19 cellular contexts compared by ENCODE assay signal in genomic region chr10:64529003-64529350, GRCh38.
DNase-seq lines count a peak whose midpoint lies in the region; ATAC-seq, FAIRE-seq and TF ChIP-seq lines count a peak whose summit lies in the region.
"Had no signal": no experiment of that assay in that cellular context is flagged by ENCODE, and none has a peak within 500 bp of the region (broad histone marks: within the 10 kb centered on the region; RNA-seq: fewer than 3 reads in every experiment).

No MANE protein-coding gene starts in this region.

- H3K4me2 ChIP-seq in GM23338 (no peak overlapping the region), K562 (ENCODE audit: insufficient read depth, low read length) (no peak overlapping the region)

- no peaks in the 10 kb centered on the region for H3K9me2 ChIP-seq in GM23338 (ENCODE audit: insufficient read depth)

- POLR2A ChIA-PET in K562 (lab: Yijun Ruan, JAX) = interaction anchor here (1.0 kb wide), 2 partner anchors 9 to 11 kb away, joined by 3 read pairs; no protein-coding TSS in a partner anchor

- peak; percentile 40 for DNase-seq in CMK (ENCODE audit: low read depth)
- DNase-seq in GM23338 (ENCODE audit: low spot score) = no peak
- DNase-seq in SK-N-DZ (ENCODE audit: low spot score) = peak; percentile 62
- no peak for DNase-seq in K562 (ENCODE audit: extremely low read depth in 1 of 4, low spot score in 3 of 4)
- DNase-seq in kidney glomerular epithelial cell (lab: John Stamatoyannopoulos, UW) = no peak
- no peak for DNase-seq in breast epithelium (ENCODE audit: low spot score in 2 of 2)
- DNase-seq: C1 segment of cervical spinal cord; Caco-2; CD4-positive, alpha-beta memory T cell; DMS153; DND-41; GM23248; H7; HCEC 1CT had no signal

- TF ChIP-seq POLR2A in K562 (conservative IDR thresholded peaks at IDR 0.05) (no peak), breast epithelium (IDR thresholded peaks at IDR 0.05) (no peak)

- WGBS in K562 (ENCODE audit: insufficient coverage, low coverage, missing lambda C conversion rate) = 13% methylated on average over 1 of the region's 1 CpG

- no peak overlapping the region for H3K27ac Mint-ChIP-seq in GM23338
- H3K27ac Mint-ChIP-seq: CD4-positive, alpha-beta memory T cell had no signal

- H3K27me3 ChIP-seq in GM23338 (ENCODE audit: insufficient read depth) (no peaks in the 10 kb centered on the region), K562 (ENCODE audit: control insufficient read depth in 2 of 2, insufficient read depth in 2 of 2, low read length in 2 of 2) (no peaks in the 10 kb centered on the region), breast epithelium (peaks cover 0 to 6% of the 10 kb centered on the region in 2 donors)

- no peaks in the 10 kb centered on the region for H3K36me3 ChIP-seq in GM23338 (ENCODE audit: insufficient read depth)
- no peaks in the 10 kb centered on the region for H3K36me3 ChIP-seq in K562 (ENCODE audit: control insufficient read depth, insufficient read depth, low read length)
- H3K36me3 ChIP-seq in breast epithelium = no peaks in the 10 kb centered on the region

- no peaks in the 10 kb centered on the region for H3F3A ChIP-seq in GM23338 (replicated peaks; ENCODE audit: low read depth)

- CTCF ChIA-PET in K562 (lab: Yijun Ruan, JAX; ENCODE audit: low intra/inter-chr PET ratio) = no interaction called here

- no TSS peak for BruUV-seq in K562 (replicated peaks; lab: Mats Ljungman, UMichigan)

- no peaks in the 10 kb centered on the region for H3K4me1 Mint-ChIP-seq in GM23338
- H3K4me1 Mint-ChIP-seq: CD4-positive, alpha-beta memory T cell had no signal

- no peak overlapping the region for H3K9ac ChIP-seq in K562 (ENCODE audit: insufficient read depth in 1 of 2, low read depth in 2 of 2, low read length in 2 of 2)
- H3K9ac ChIP-seq: GM23248 had no signal

- H3K4me3 ChIP-seq in GM23338 = no peak overlapping the region
- no peak overlapping the region for H3K4me3 ChIP-seq in K562
- no peak overlapping the region for H3K4me3 ChIP-seq in breast epithelium
- H3K4me3 ChIP-seq: GM23248 had no signal

- H3K36me3 Mint-ChIP-seq in GM23338 (ENCODE audit: low read depth) = no peaks in the 10 kb centered on the region
- H3K36me3 Mint-ChIP-seq: CD4-positive, alpha-beta memory T cell had no signal

- no peaks in the 10 kb centered on the region for H3K9me1 ChIP-seq in K562 (ENCODE audit: control insufficient read depth, insufficient read depth, low read length)

- no peak for TF ChIP-seq RAD21 in K562 (CRISPR knock-in tag; conservative IDR thresholded peaks at IDR 0.05 in 1 of 2, IDR thresholded peaks at IDR 0.05 in 1 of 2)

- H3K79me2 ChIP-seq in GM23338 (replicated peaks; ENCODE audit: insufficient read depth) (no peaks in the 10 kb centered on the region), K562 (ENCODE audit: control insufficient read depth, insufficient read depth, low read length) (no peaks in the 10 kb centered on the region)

- no peaks in the 10 kb centered on the region for H3K9me3 Mint-ChIP-seq in GM23338

- H3K27me3 Mint-ChIP-seq in GM23338 (ENCODE audit: insufficient read depth, low read depth, poor library complexity) = no peaks in the 10 kb centered on the region
- H3K27me3 Mint-ChIP-seq: CD4-positive, alpha-beta memory T cell had no signal

- no peak for ATAC-seq in GM23338
- no peak for ATAC-seq in K562
- no peak for ATAC-seq in GM18861 (IDR thresholded peaks at IDR 0.05; ENCODE audit: unreplicated experiment)
- no peak for ATAC-seq in HG03469 (IDR thresholded peaks at IDR 0.05; ENCODE audit: unreplicated experiment)

- H3K9me3 ChIP-seq in K562 (replicated peaks; ENCODE audit: control insufficient read depth, insufficient read depth, low read depth, low read length) = no peaks in the 10 kb centered on the region
- H3K9me3 ChIP-seq in breast epithelium = no peaks in the 10 kb centered on the region
- H3K9me3 ChIP-seq: Caco-2 had no signal

- no peak for TF ChIP-seq EP300 in K562 (IDR thresholded peaks at IDR 0.05; ENCODE audit: low read length)

- no peak overlapping the region for H3K27ac ChIP-seq in GM23338 (ENCODE audit: low read depth)
- no peak overlapping the region for H3K27ac ChIP-seq in K562 (ENCODE audit: extremely low read depth, low read depth, low read length)
- no peak overlapping the region for H3K27ac ChIP-seq in breast epithelium
- H3K27ac ChIP-seq: GM23248 had no signal

- in situ Hi-C loops in K562 (cut with MboI) = no loop called here

- H2AFZ ChIP-seq in GM23338 = peak overlapping the region; percentile 36; the same call in 1 of the 2 replicates
- no peak overlapping the region for H2AFZ ChIP-seq in K562 (ENCODE audit: low read depth, low read length)
- H2AFZ ChIP-seq: GM23248 had no signal

- TF ChIP-seq CTCF in GM23338 (conservative IDR thresholded peaks at IDR 0.05; ENCODE audit: low read depth in 2 of 2) (no peak), K562 (IDR thresholded peaks at IDR 0.05 in 2 of 3, conservative IDR thresholded peaks at IDR 0.05 in 1 of 3; ENCODE audit: insufficient read depth in 2 of 3, low read depth in 1 of 3, low read length in 3 of 3) (no peak), breast epithelium (IDR thresholded peaks at IDR 0.05) (no peak)

- intact Hi-C loops in K562 (cut with micrococcal nuclease) (no loop called here), breast epithelium (cut with DNase I; ENCODE audit: low total_unique reads) (no loop called here)

- FAIRE-seq in K562 (lab: Jason Lieb, UNC) = no peak
- FAIRE-seq: G401.6, GM12892, GM19239 had no signal

- H4K20me1 ChIP-seq in GM23338 (replicated peaks; ENCODE audit: insufficient read depth) (no peaks in the 10 kb centered on the region), K562 (replicated peaks; ENCODE audit: control insufficient read depth, insufficient read depth, low read length) (no peaks in the 10 kb centered on the region)

- H3K4me1 ChIP-seq in GM23338 (ENCODE audit: insufficient read depth) (no peaks in the 10 kb centered on the region), K562 (replicated peaks in 1 of 2; ENCODE audit: control insufficient read depth in 2 of 2, insufficient read depth in 2 of 2, low read length in 2 of 2) (no peaks in the 10 kb centered on the region; a peak in 1 of 5 replicates), breast epithelium (no peaks in the 10 kb centered on the region)
- H3K4me1 ChIP-seq: Caco-2 had no signal

- H3K4me3 Mint-ChIP-seq in GM23338 = no peak overlapping the region
- H3K4me3 Mint-ChIP-seq: CD4-positive, alpha-beta memory T cell had no signal

TF ChIP-seq in GM23338, 12 proteins besides CTCF, POLR2A, EP300 and RAD21 (continues in another document):
- TF ChIP-seq ZNF114 (CRISPR knock-in tag; IDR thresholded peaks at IDR 0.05) (no peak), JUNB (IDR thresholded peaks at IDR 0.05; ENCODE audit: unreplicated experiment) (no peak), ETS1 (IDR thresholded peaks at IDR 0.05) (no peak)

TF ChIP-seq in K562, 482 proteins besides CTCF, POLR2A, EP300 and RAD21:
- TF ChIP-seq CBFA2T3 (IDR thresholded peaks at IDR 0.05) (0 out of 2 replicates have a peak, but pooled peaks have one; percentile 15), ZNF586 (CRISPR knock-in tag; conservative IDR thresholded peaks at IDR 0.05) (no peak), GTF2E2 (tag; IDR thresholded peaks at IDR 0.05) (no peak)

Comparison
In these comparisons a context has a peak if more than half of its experiments do, and no peak if none do; other contexts are left out.
1. DNase-seq: peak in CMK (single experiment) and SK-N-DZ (single experiment); none in GM23338 (single experiment), K562 (0 of 4), kidney glomerular epithelial cell (single experiment) and breast epithelium (0 of 2).